ENCODE assay signal across 10 cellular contexts in genomic region chr12:52049688-52050087, GRCh38. TPM values are rescaled to one million over a fixed set of nuclear protein-coding genes. Genes with fewer than 3 reads are reported as not detected.
DNase-seq lines count a peak whose midpoint lies in the region; ATAC-seq, FAIRE-seq and TF ChIP-seq lines count a peak whose summit lies in the region.
"Had no signal": no experiment of that assay in that cellular context is flagged by ENCODE, and none has a peak within 500 bp of the region (broad histone marks: within the 10 kb centered on the region; RNA-seq: fewer than 3 reads in every experiment).

No MANE protein-coding gene starts in this region.

- no peak overlapping the region for H2AFZ ChIP-seq in GM12878 (ENCODE audit: control insufficient read depth, low read depth, low read length)
- H2AFZ ChIP-seq in trophoblast cell (ENCODE audit: insufficient read depth, low read length, poor library complexity), result no peak overlapping the region

- DNase-seq in stimulated activated naive CD8-positive, alpha-beta T cell treated with anti-CD3 and anti-CD28 coated beads, Interleukin-15, Interleukin-2, amounts not matched to agents 100 U/mL and 50 U/mL, for 24 hours, result no peak
- DNase-seq in GM12878 (ENCODE audit: low read depth, low spot score) (no peak), natural killer cell (no peak), trophoblast cell (no peak), germinal center (ENCODE audit: low spot score) (no peak)
- DNase-seq in stimulated activated CD4-positive, alpha-beta T cell treated with anti-CD3 and anti-CD28 coated beads, Interleukin-4, amount 100 ng/mL, for 1 hour, result no peak

- H3K79me2 ChIP-seq in GM12878 (ENCODE audit: control insufficient read depth, insufficient read depth, low read length) (no peaks in the 10 kb centered on the region), trophoblast cell (ENCODE audit: control insufficient read depth, insufficient read depth, low read length, poor library complexity) (peaks cover 4% of the 10 kb centered on the region)

- ATAC-seq in stimulated activated naive CD8-positive, alpha-beta T cell treated with anti-CD3 and anti-CD28 coated beads, Interleukin-15, Interleukin-2, amounts not matched to agents 100 U/mL and 50 U/mL, for 24 hours, result no peak
- ATAC-seq in GM12878, result no peak
- no peak for ATAC-seq in natural killer cell
- ATAC-seq in GM18868 (IDR thresholded peaks at IDR 0.05; ENCODE audit: unreplicated experiment), result no peak

- TF ChIP-seq EP300 in GM12878 (IDR thresholded peaks at IDR 0.05; ENCODE audit: borderline replicate concordance in 1 of 2, control insufficient read depth in 1 of 2, low read depth in 2 of 2, low read length in 2 of 2), result no peak

- H3K27me3 Mint-ChIP-seq in stimulated activated naive CD8-positive, alpha-beta T cell treated with anti-CD3 and anti-CD28 coated beads, Interleukin-15, Interleukin-2, amounts not matched to agents 100 ng/mL and 50 ng/mL, for 24 hours, result no peaks in the 10 kb centered on the region
- H3K27me3 Mint-ChIP-seq in natural killer cell (ENCODE audit: low read depth in 2 of 2), result peaks cover 0 to 7% of the 10 kb centered on the region in 2 donors

- peaks cover 36% of the 10 kb centered on the region for H3K4me1 Mint-ChIP-seq in stimulated activated naive CD8-positive, alpha-beta T cell treated with anti-CD3 and anti-CD28 coated beads, Interleukin-15, Interleukin-2, amounts not matched to agents 100 ng/mL and 50 ng/mL, for 24 hours (ENCODE audit: low read depth)
- H3K4me1 Mint-ChIP-seq in natural killer cell, result peaks cover 31 to 40% of the 10 kb centered on the region in 2 donors

- RAD21 ChIA-PET in GM12878 (lab: Charles Lee; ENCODE audit: unreplicated experiment), result no interaction called here

- H4K91ac ChIP-seq in trophoblast cell (ENCODE audit: low read depth, low read length), result no peak overlapping the region

- H3K79me1 ChIP-seq in trophoblast cell (ENCODE audit: low read length), result peaks cover 6% of the 10 kb centered on the region

- no peak overlapping the region for H3K18ac ChIP-seq in trophoblast cell (ENCODE audit: low read length)

- no peaks in the 10 kb centered on the region for H3K36me3 ChIP-seq in GM12878 (ENCODE audit: control insufficient read depth in 2 of 2, insufficient read depth in 2 of 2, low read length in 1 of 2)
- H3K36me3 ChIP-seq in trophoblast cell (ENCODE audit: control insufficient read depth in 1 of 2, insufficient read depth in 2 of 2, low read length in 2 of 2), result peaks cover 3 to 7% of the 10 kb centered on the region in 2 experiments

- H2BK12ac ChIP-seq in trophoblast cell (ENCODE audit: low read length), result no peak overlapping the region

- no peaks in the 10 kb centered on the region for H3K9me3 ChIP-seq in GM12878 (replicated peaks; ENCODE audit: control insufficient read depth, insufficient read depth, low read length)
- H3K9me3 ChIP-seq in trophoblast cell (ENCODE audit: insufficient read depth, low read depth, low read length), result peaks cover 2% of the 10 kb centered on the region

- CTCF ChIA-PET in GM12878 (lab: Yijun Ruan, JAX), result interaction anchor here (3.2 kb wide), 1 partner anchor 24 kb away, joined by 47 read pairs; no protein-coding TSS in a partner anchor

- SMC1A ChIA-PET in GM12878 (lab: Charles Lee; ENCODE audit: uncharacterized antibody, unreplicated experiment), result interaction anchor here (2.7 to 3.4 kb wide), 2 partner anchors 17 to 24 kb away, joined by 21 to 24 read pairs; no protein-coding TSS in a partner anchor

- H3K27ac Mint-ChIP-seq in stimulated activated naive CD8-positive, alpha-beta T cell treated with anti-CD3 and anti-CD28 coated beads, Interleukin-15, Interleukin-2, amounts not matched to agents 100 ng/mL and 50 ng/mL, for 24 hours, result peak overlapping the region; percentile 85
- H3K27ac Mint-ChIP-seq in natural killer cell, result peak overlapping the region; percentile 95 to 97

- no peak overlapping the region for H3K9ac ChIP-seq in GM12878 (ENCODE audit: control insufficient read depth, insufficient read depth, low read length)
- no peak overlapping the region for H3K9ac ChIP-seq in trophoblast cell (ENCODE audit: low read length)

- H2BK5ac ChIP-seq in trophoblast cell (ENCODE audit: low read depth, low read length, poor library complexity), result no peak overlapping the region

- FAIRE-seq in GM12878 (lab: Jason Lieb, UNC), result no peak
- FAIRE-seq: D721Med had no signal

- H3K4me1 ChIP-seq in GM12878 (ENCODE audit: control insufficient read depth, insufficient read depth, low read length), result peaks cover 23% of the 10 kb centered on the region
- H3K4me1 ChIP-seq in trophoblast cell (ENCODE audit: control insufficient read depth in 1 of 2, insufficient read depth in 2 of 2, low read length in 2 of 2), result peaks cover 14 to 23% of the 10 kb centered on the region in 2 experiments

- in situ Hi-C loops in GM12878 (cut with MboI), result no loop called here

- H3K27me3 ChIP-seq in GM12878 (replicated peaks in 1 of 2; ENCODE audit: control insufficient read depth in 2 of 2, insufficient read depth in 2 of 2, low read length in 1 of 2), result no peaks in the 10 kb centered on the region
- H3K27me3 ChIP-seq in trophoblast cell (ENCODE audit: insufficient read depth, low read length), result no peaks in the 10 kb centered on the region

- peak overlapping the region; percentile 91 for H3K4me2 ChIP-seq in GM12878 (ENCODE audit: control insufficient read depth, insufficient read depth)
- no peak overlapping the region for H3K4me2 ChIP-seq in trophoblast cell (ENCODE audit: low read length)

- H4K20me1 ChIP-seq in GM12878 (ENCODE audit: control insufficient read depth, insufficient read depth), result no peaks in the 10 kb centered on the region

- peaks cover 35% of the 10 kb centered on the region for H3K36me3 Mint-ChIP-seq in stimulated activated naive CD8-positive, alpha-beta T cell treated with anti-CD3 and anti-CD28 coated beads, Interleukin-15, Interleukin-2, amounts not matched to agents 100 ng/mL and 50 ng/mL, for 24 hours (ENCODE audit: low read depth)
- no peaks in the 10 kb centered on the region for H3K36me3 Mint-ChIP-seq in natural killer cell

- no peak overlapping the region for H4K12ac ChIP-seq in trophoblast cell (ENCODE audit: low read depth, low read length)

- POLR2A ChIA-PET in GM12878 (lab: Charles Lee), result no interaction called here

- no peak overlapping the region for H3K23ac ChIP-seq in trophoblast cell (ENCODE audit: low read length)

- TF ChIP-seq CTCF in GM12878 (IDR thresholded peaks at IDR 0.05 in 2 of 3, conservative IDR thresholded peaks at IDR 0.05 in 1 of 3; ENCODE audit: control insufficient read depth in 2 of 3, extremely low read depth in 1 of 3, insufficient read depth in 1 of 3, low read depth in 3 of 3, low read length in 3 of 3) (no peak), natural killer cell (IDR thresholded peaks at IDR 0.05) (no peak)

- no TSS peak for BruUV-seq in GM12878 (replicated peaks; lab: Mats Ljungman, UMichigan)

- H2AK5ac ChIP-seq in trophoblast cell (ENCODE audit: low read length), result no peak overlapping the region

- TF ChIP-seq RAD21 in GM12878 (IDR thresholded peaks at IDR 0.05; ENCODE audit: insufficient read depth, low read depth, low read length), result no peak

- no peak overlapping the region for H3K27ac ChIP-seq in GM12878 (ENCODE audit: control insufficient read depth, insufficient read depth)
- H3K27ac ChIP-seq in trophoblast cell (ENCODE audit: low read depth, low read length), result no peak overlapping the region

- no peak overlapping the region for H4K8ac ChIP-seq in trophoblast cell (ENCODE audit: low read depth, low read length)

- H3K4ac ChIP-seq in trophoblast cell (ENCODE audit: low read depth, low read length), result no peak overlapping the region

- peak overlapping the region; percentile 85 for H3K4me3 Mint-ChIP-seq in stimulated activated naive CD8-positive, alpha-beta T cell treated with anti-CD3 and anti-CD28 coated beads, Interleukin-15, Interleukin-2, amounts not matched to agents 100 ng/mL and 50 ng/mL, for 24 hours
- peak overlapping the region; percentile 96 for H3K4me3 Mint-ChIP-seq in natural killer cell

- no peak for TF ChIP-seq POLR2A in GM12878 (IDR thresholded peaks at IDR 0.05; ENCODE audit: low read depth, low read length)

- no peak overlapping the region for H3K14ac ChIP-seq in trophoblast cell (ENCODE audit: low read length)

- H3K9me3 Mint-ChIP-seq in stimulated activated naive CD8-positive, alpha-beta T cell treated with anti-CD3 and anti-CD28 coated beads, Interleukin-15, Interleukin-2, amounts not matched to agents 100 ng/mL and 50 ng/mL, for 24 hours, result no peaks in the 10 kb centered on the region
- no peaks in the 10 kb centered on the region for H3K9me3 Mint-ChIP-seq in natural killer cell

- H2BK120ac ChIP-seq in trophoblast cell (ENCODE audit: insufficient read depth, low read length, poor library complexity), result no peak overlapping the region

- H3K4me3 ChIP-seq in GM12878 (no peak overlapping the region), trophoblast cell (ENCODE audit: low read depth, low read length) (no peak overlapping the region)

- intact Hi-C loops in GM12878 (cut with micrococcal nuclease; ENCODE audit: unreplicated experiment) (no loop called here), natural killer cell (cut with micrococcal nuclease) (loop anchor here (1.0 kb wide), 3 partner anchors 7 to 43 kb away; partner anchors contain the start of gene TAMALIN)

- 86% methylated on average over 5 of the region's 5 CpGs for WGBS in GM12878 (ENCODE audit: insufficient coverage, insufficient replicate concordance, low lambda C conversion rate, missing lambda C conversion rate)
- WGBS in trophoblast cell (ENCODE audit: extremely low coverage, insufficient coverage, insufficient read length), result no CpG with 5 or more reads among the region's 5 CpGs

RNA-seq across cellular contexts. Expression of gene NR4A1, which starts 1.6 kb away (rescaled TPM):
- total RNA-seq in GM12878 (2013; cell fraction: nucleolus; rRNA removed), result 9.2 and 12.6 TPM in 2 replicates
- total RNA-seq in GM12878 (2014; rRNA removed), result 2.4 and 4.1 TPM in 2 replicates
- 1.5 and 2.2 TPM in 2 replicates for total RNA-seq in GM12878 (2014; rRNA removed; fragmentation: Illumina TruSeq; extraction: Trizol)
- total RNA-seq in GM12878 (2021), result 7.9 TPM in 2 replicates
- polyA plus RNA-seq in GM12878 (2011; ENCODE audit: low read depth), result 1.5 TPM
- 1.3 and 2.9 TPM in 2 replicates for polyA plus RNA-seq in GM12878 (2011; rRNA removed)
- polyA plus RNA-seq in GM12878 (2011; cell fraction: cytosol; rRNA removed), result 5.8 and 7.7 TPM in 2 replicates
- polyA plus RNA-seq in GM12878 (2011; cell fraction: nucleus; rRNA removed), result 20.2 and 21.4 TPM in 2 replicates
- polyA plus RNA-seq in GM12878 (2012), result 4.3 and 15.3 TPM in 2 replicates
- 1.2 and 2.0 TPM in 2 replicates for polyA plus RNA-seq in GM12878 (2014; fragmentation: Illumina TruSeq; extraction: Trizol)
- under 1 TPM in 1 of 2 experiments, not detected in 1; 0.05 TPM for polyA plus RNA-seq in GM12878 (2014; fragmentation: Nextera tagmentation; extraction: Ambion mirVana)
- 5.9 TPM in 2 replicates for polyA plus RNA-seq in GM12878 (2014; rRNA removed)
- polyA plus RNA-seq in GM12878 (2016; fragmentation: Nextera tagmentation; extraction: Ambion mirVana), result 1 to 10 TPM; 1.5 to 1.9 TPM
- polyA minus RNA-seq in GM12878 (2011; rRNA and poly(A)+ RNA removed), result 3.7 and 8.3 TPM in 2 replicates
- polyA minus RNA-seq in GM12878 (2011; cell fraction: cytosol; rRNA and poly(A)+ RNA removed), result 6.8 and 7.4 TPM in 2 replicates
- polyA minus RNA-seq in GM12878 (2011; cell fraction: nucleus; rRNA and poly(A)+ RNA removed), result 14.4 and 17.9 TPM in 2 replicates
- 100 to 1,000 TPM in 1 of 3 donors, 10 to 100 TPM in 2; 72.5 to 177 (median 96.7) TPM for total RNA-seq in natural killer cell
- polyA plus RNA-seq in trophoblast cell (2013), result 65.4 and 69.2 TPM in 2 replicates

RNA-seq across cellular contexts. Expression of gene ATG101, which starts 20.1 kb away (rescaled TPM):
- 13.7 and 15.2 TPM in 2 replicates for total RNA-seq in GM12878 (2013; cell fraction: nucleolus; rRNA removed)
- total RNA-seq in GM12878 (2014; rRNA removed), result 44.5 and 44.8 TPM in 2 replicates
- 21.5 and 21.9 TPM in 2 replicates for total RNA-seq in GM12878 (2014; rRNA removed; fragmentation: Illumina TruSeq; extraction: Trizol)
- total RNA-seq in GM12878 (2021), result 33.8 and 36.5 TPM in 2 replicates
- polyA plus RNA-seq in GM12878 (2011; ENCODE audit: low read depth), result 21.8 TPM
- polyA plus RNA-seq in GM12878 (2011; rRNA removed), result 31.4 and 49.8 TPM in 2 replicates
- polyA plus RNA-seq in GM12878 (2011; cell fraction: cytosol; rRNA removed), result 64.4 and 85.9 TPM in 2 replicates
- polyA plus RNA-seq in GM12878 (2011; cell fraction: nucleus; rRNA removed), result 34.2 and 44.8 TPM in 2 replicates
- 26.6 and 32.8 TPM in 2 replicates for polyA plus RNA-seq in GM12878 (2012)
- polyA plus RNA-seq in GM12878 (2014; fragmentation: Illumina TruSeq; extraction: Trizol), result 10.4 and 26.0 TPM in 2 replicates
- polyA plus RNA-seq in GM12878 (2014; fragmentation: Nextera tagmentation; extraction: Ambion mirVana), result 1 to 10 TPM; 2.7 to 5.6 TPM
- polyA plus RNA-seq in GM12878 (2014; rRNA removed), result 42.7 and 43.1 TPM in 2 replicates
- 10 to 100 TPM; 34.1 to 40.5 TPM for polyA plus RNA-seq in GM12878 (2016; fragmentation: Nextera tagmentation; extraction: Ambion mirVana)
- 48.9 and 54.6 TPM in 2 replicates for polyA minus RNA-seq in GM12878 (2011; rRNA and poly(A)+ RNA removed)
- 9.0 and 11.8 TPM in 2 replicates for polyA minus RNA-seq in GM12878 (2011; cell fraction: cytosol; rRNA and poly(A)+ RNA removed)
- 12.6 and 24.2 TPM in 2 replicates for polyA minus RNA-seq in GM12878 (2011; cell fraction: nucleus; rRNA and poly(A)+ RNA removed)
- 10 to 100 TPM; 18.6 to 32.8 (median 23.3) TPM for total RNA-seq in natural killer cell
- polyA plus RNA-seq in trophoblast cell (2013), result 42.6 and 44.2 TPM in 2 replicates

RNA-seq across cellular contexts. Expression of gene SMIM41, which starts 29.8 kb away (rescaled TPM):
- 0.27 TPM in 1 of 2 replicates, not detected in the other for total RNA-seq in GM12878 (2013; cell fraction: nucleolus; rRNA removed)
- total RNA-seq in GM12878 (2014; rRNA removed) (not detected in 2 replicates), GM12878 (2014; rRNA removed; fragmentation: Illumina TruSeq; extraction: Trizol) (not detected in 2 replicates), GM12878 (2021) (0.19 TPM in 1 of 2 replicates, not detected in the other), natural killer cell (not detected)
- polyA plus RNA-seq in GM12878 (2011; ENCODE audit: low read depth), result not detected
- polyA plus RNA-seq in GM12878 (2011; rRNA removed) (not detected in 2 replicates), GM12878 (2014; fragmentation: Illumina TruSeq; extraction: Trizol) (not detected in 2 replicates), GM12878 (2014; fragmentation: Nextera tagmentation; extraction: Ambion mirVana) (not detected), GM12878 (2014; rRNA removed) (not detected in 2 replicates), GM12878 (2016; fragmentation: Nextera tagmentation; extraction: Ambion mirVana) (not detected)
- not detected in 2 replicates for polyA plus RNA-seq in GM12878 (2011; cell fraction: cytosol; rRNA removed)
- polyA plus RNA-seq in GM12878 (2011; cell fraction: nucleus; rRNA removed), result not detected in 2 replicates
- not detected in 2 replicates for polyA plus RNA-seq in GM12878 (2012)
- polyA minus RNA-seq in GM12878 (2011; rRNA and poly(A)+ RNA removed), result not detected in 2 replicates
- not detected in 2 replicates for polyA minus RNA-seq in GM12878 (2011; cell fraction: cytosol; rRNA and poly(A)+ RNA removed)
- polyA minus RNA-seq in GM12878 (2011; cell fraction: nucleus; rRNA and poly(A)+ RNA removed), result 0.86 TPM in 1 of 2 replicates, not detected in the other
- polyA plus RNA-seq in trophoblast cell (2013), result not detected in 2 replicates
- total RNA-seq: H4 had no signal

RNA-seq across cellular contexts. Expression of gene TAMALIN, which starts 42.9 kb away (rescaled TPM):
- total RNA-seq in GM12878 (2013; cell fraction: nucleolus; rRNA removed), result 6.8 and 7.1 TPM in 2 replicates
- 0.23 and 0.38 TPM in 2 replicates for total RNA-seq in GM12878 (2014; rRNA removed)
- 0.14 and 0.58 TPM in 2 replicates for total RNA-seq in GM12878 (2014; rRNA removed; fragmentation: Illumina TruSeq; extraction: Trizol)
- total RNA-seq in GM12878 (2021), result 0.35 and 0.49 TPM in 2 replicates
- polyA plus RNA-seq in GM12878 (2011; ENCODE audit: low read depth), result not detected
- polyA plus RNA-seq in GM12878 (2011; rRNA removed), result 0.15 and 0.29 TPM in 2 replicates
- 0.25 and 0.30 TPM in 2 replicates for polyA plus RNA-seq in GM12878 (2011; cell fraction: cytosol; rRNA removed)
- 0.52 and 0.67 TPM in 2 replicates for polyA plus RNA-seq in GM12878 (2011; cell fraction: nucleus; rRNA removed)
- 0.22 and 1.0 TPM in 2 replicates for polyA plus RNA-seq in GM12878 (2012)
- 0.09 TPM in 1 of 2 replicates, not detected in the other for polyA plus RNA-seq in GM12878 (2014; fragmentation: Illumina TruSeq; extraction: Trizol)
- polyA plus RNA-seq in GM12878 (2014; fragmentation: Nextera tagmentation; extraction: Ambion mirVana), result not detected
- polyA plus RNA-seq in GM12878 (2014; rRNA removed), result 0.13 and 0.27 TPM in 2 replicates
- polyA plus RNA-seq in GM12878 (2016; fragmentation: Nextera tagmentation; extraction: Ambion mirVana), result not detected
- polyA minus RNA-seq in GM12878 (2011; rRNA and poly(A)+ RNA removed), result 0.46 TPM in 1 of 2 replicates, not detected in the other
- not detected in 2 replicates for polyA minus RNA-seq in GM12878 (2011; cell fraction: cytosol; rRNA and poly(A)+ RNA removed)
- 0.36 TPM in 1 of 2 replicates, not detected in the other for polyA minus RNA-seq in GM12878 (2011; cell fraction: nucleus; rRNA and poly(A)+ RNA removed)
- total RNA-seq in natural killer cell, result 100 to 1,000 TPM; 403 to 663 (median 424) TPM
- 2.2 and 2.6 TPM in 2 replicates for polyA plus RNA-seq in trophoblast cell (2013)

Comparison
In these comparisons a context has a peak if more than half of its experiments do, and no peak if none do; other contexts are left out.
1. RNA of gene NR4A1, which starts 1.6 kb away (total RNA-seq): 72.5 to 177 TPM in natural killer cell; 1.5 to 12.6 TPM in GM12878; every median in the first group is over 4 times any median in the second.